In genomic region chr11:122267602-122268001, GRCh38 we compare ENCODE assay signal across 14 cellular contexts.
DNase-seq lines count a peak whose midpoint lies in the region; ATAC-seq, FAIRE-seq and TF ChIP-seq lines count a peak whose summit lies in the region.
"Had no signal": no experiment of that assay in that cellular context is flagged by ENCODE, and none has a peak within 500 bp of the region (broad histone marks: within the 10 kb centered on the region; RNA-seq: fewer than 3 reads in every experiment).

No MANE protein-coding gene starts in this region.

- in situ Hi-C loops in astrocyte of the spinal cord (cut with HindIII; ENCODE audit: low sequenced_read_pairs) = no loop called here

- no peaks in the 10 kb centered on the region for H3K9me3 ChIP-seq in left lung

- H3K4me1 ChIP-seq in left lung = no peaks in the 10 kb centered on the region

- no peak for TF ChIP-seq POLR2A in H54 (IDR thresholded peaks at IDR 0.05; ENCODE audit: low read depth, low read length)

- FAIRE-seq in H54 (lab: Jason Lieb, UNC) = no peak
- FAIRE-seq: endothelial cell of umbilical vein, islet of Langerhans had no signal

- H3K36me3 ChIP-seq in left lung = no peaks in the 10 kb centered on the region

- intact Hi-C loops in left lung (cut with DNase I) = no loop called here

- H3K27ac ChIP-seq in left lung = no peak overlapping the region

- peak; percentile 11 for DNase-seq in Ammon's horn (ENCODE audit: low spot score)
- peak; percentile 85 for DNase-seq in M059J (ENCODE audit: low read depth)
- peak; percentile 26 for DNase-seq in astrocyte of the spinal cord (ENCODE audit: low read depth, low spot score)
- no peak for DNase-seq in left lung
- DNase-seq in DMS53 (lab: John Stamatoyannopoulos, UW) = no peak
- no peak for DNase-seq in H54 (ENCODE audit: insufficient read length, low spot score)
- no peak for DNase-seq in cerebellar cortex (ENCODE audit: low spot score)
- DNase-seq in cerebellar nuclear complex (lab: John Stamatoyannopoulos, UW) = no peak
- DNase-seq: Calu3, NCI-H1694, T1000 had no signal

- TF ChIP-seq CTCF in astrocyte of the spinal cord (IDR thresholded peaks at IDR 0.05; ENCODE audit: low read depth, low read length) (no peak), left lung (IDR thresholded peaks at IDR 0.05) (no peak)

- H3K4me3 ChIP-seq in astrocyte of the spinal cord (ENCODE audit: low read depth, low read length) = no peak overlapping the region
- H3K4me3 ChIP-seq in left lung = no peak overlapping the region

- ATAC-seq in left lung = peak; percentile 62
- ATAC-seq: stimulated activated effector memory CD8-positive, alpha-beta T cell treated with anti-CD3 and anti-CD28 coated beads, Interleukin-12 subunit alpha, Interleukin-12 subunit beta, amount 100 ng/mL, for 72 hours had no signal

- no peaks in the 10 kb centered on the region for H3K27me3 ChIP-seq in left lung

Comparison
In these comparisons a context has a peak if more than half of its experiments do, and no peak if none do; other contexts are left out.
1. DNase-seq: peak in Ammon's horn (single experiment), M059J (single experiment) and astrocyte of the spinal cord (single experiment); none in left lung (0 of 2), DMS53 (single experiment), H54 (single experiment), cerebellar cortex (single experiment) and cerebellar nuclear complex (0 of 2).